ENCODE assay signal across 1 cellular context in the genomic region with DNA sequence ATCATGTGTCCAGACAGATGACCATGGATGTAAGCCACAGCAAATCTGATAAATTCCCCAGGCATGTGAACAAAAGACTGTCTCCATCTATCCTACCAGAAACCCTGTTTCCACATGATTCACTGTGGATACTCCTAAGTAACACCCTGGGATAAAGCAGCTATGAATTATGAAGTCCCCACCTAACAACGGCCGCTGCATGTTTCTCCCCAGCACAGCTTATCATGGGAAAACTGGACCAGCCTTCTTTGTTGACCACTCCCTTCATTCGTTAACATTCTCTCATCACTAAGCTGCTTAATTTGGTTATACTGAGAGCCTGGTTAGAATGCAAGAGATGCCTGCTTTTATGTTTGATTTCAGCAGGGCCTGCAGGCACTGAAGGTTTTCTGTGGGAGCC.
TF ChIP-seq lines count a peak whose summit lies in the region.

No MANE protein-coding gene starts in this region.

TF ChIP-seq in IMR-90, 13 proteins besides CTCF, POLR2A, EP300 and RAD21 (continued from another document):
- TF ChIP-seq, protein P1, sequence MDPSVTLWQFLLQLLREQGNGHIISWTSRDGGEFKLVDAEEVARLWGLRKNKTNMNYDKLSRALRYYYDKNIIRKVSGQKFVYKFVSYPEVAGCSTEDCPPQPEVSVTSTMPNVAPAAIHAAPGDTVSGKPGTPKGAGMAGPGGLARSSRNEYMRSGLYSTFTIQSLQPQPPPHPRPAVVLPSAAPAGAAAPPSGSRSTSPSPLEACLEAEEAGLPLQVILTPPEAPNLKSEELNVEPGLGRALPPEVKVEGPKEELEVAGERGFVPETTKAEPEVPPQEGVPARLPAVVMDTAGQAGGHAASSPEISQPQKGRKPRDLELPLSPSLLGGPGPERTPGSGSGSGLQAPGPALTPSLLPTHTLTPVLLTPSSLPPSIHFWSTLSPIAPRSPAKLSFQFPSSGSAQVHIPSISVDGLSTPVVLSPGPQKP (IDR thresholded peaks at IDR 0.05; ENCODE audit: borderline replicate concordance, low read depth, low read length) = no peak
- TF ChIP-seq RFX5 (IDR thresholded peaks at IDR 0.05; ENCODE audit: low read depth, low read length) = no peak
- TF ChIP-seq BHLHE40 (IDR thresholded peaks at IDR 0.05; ENCODE audit: low read depth, low read length) = no peak
- no peak for TF ChIP-seq CEBPB (IDR thresholded peaks at IDR 0.05; ENCODE audit: low read depth, low read length)
- TF ChIP-seq NFE2L2 (IDR thresholded peaks at IDR 0.05; ENCODE audit: low read depth, low read length) = no peak
